Comparison of ENCODE assay signal across 1 cellular context in the genomic region with DNA sequence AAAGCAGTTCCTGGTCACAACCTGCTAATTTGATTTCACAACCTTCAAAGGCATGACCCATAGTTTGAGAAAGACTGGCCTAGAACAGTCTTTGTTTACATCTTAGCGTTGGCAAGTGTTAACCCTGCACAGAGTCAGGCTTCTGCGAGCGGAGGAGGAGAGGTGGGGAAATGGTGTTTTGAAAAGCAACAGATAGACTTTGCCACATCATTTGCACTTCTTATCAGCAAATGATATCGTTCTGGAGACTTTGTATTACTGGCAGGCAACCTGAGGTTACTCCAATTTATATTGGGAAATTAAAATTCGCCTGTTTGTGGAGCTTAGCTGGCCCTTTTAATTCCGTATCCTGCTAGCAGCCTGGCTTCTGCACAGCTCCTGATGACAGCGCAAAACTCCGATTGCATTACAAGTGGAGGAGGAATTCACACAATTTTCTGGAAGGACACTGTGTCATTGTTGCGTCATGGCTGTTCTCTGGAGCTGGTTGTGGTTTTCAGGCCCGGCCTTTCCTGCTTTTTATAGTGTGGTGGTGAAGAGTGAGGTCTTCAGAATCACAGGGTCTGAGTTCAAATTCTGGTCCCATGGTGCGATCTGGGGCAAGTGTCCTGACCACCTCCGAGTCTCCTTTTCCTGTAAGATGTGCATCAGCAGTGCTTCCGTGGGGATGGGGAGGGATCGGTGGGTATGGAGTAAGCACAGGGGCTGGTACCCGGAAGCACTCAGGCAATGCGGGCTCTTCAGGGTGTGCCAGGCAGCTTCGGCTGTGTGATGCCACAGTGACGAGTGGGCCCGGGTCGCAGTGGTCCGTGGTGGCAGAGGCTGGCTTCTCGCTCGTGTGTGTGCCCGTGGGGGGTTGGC.
TF ChIP-seq lines count a peak whose summit lies in the region.

No MANE protein-coding gene starts in this region.

TF ChIP-seq in GM23338, 12 proteins besides CTCF, POLR2A, EP300 and RAD21 (continued from another document):
- TF ChIP-seq, protein P1, sequence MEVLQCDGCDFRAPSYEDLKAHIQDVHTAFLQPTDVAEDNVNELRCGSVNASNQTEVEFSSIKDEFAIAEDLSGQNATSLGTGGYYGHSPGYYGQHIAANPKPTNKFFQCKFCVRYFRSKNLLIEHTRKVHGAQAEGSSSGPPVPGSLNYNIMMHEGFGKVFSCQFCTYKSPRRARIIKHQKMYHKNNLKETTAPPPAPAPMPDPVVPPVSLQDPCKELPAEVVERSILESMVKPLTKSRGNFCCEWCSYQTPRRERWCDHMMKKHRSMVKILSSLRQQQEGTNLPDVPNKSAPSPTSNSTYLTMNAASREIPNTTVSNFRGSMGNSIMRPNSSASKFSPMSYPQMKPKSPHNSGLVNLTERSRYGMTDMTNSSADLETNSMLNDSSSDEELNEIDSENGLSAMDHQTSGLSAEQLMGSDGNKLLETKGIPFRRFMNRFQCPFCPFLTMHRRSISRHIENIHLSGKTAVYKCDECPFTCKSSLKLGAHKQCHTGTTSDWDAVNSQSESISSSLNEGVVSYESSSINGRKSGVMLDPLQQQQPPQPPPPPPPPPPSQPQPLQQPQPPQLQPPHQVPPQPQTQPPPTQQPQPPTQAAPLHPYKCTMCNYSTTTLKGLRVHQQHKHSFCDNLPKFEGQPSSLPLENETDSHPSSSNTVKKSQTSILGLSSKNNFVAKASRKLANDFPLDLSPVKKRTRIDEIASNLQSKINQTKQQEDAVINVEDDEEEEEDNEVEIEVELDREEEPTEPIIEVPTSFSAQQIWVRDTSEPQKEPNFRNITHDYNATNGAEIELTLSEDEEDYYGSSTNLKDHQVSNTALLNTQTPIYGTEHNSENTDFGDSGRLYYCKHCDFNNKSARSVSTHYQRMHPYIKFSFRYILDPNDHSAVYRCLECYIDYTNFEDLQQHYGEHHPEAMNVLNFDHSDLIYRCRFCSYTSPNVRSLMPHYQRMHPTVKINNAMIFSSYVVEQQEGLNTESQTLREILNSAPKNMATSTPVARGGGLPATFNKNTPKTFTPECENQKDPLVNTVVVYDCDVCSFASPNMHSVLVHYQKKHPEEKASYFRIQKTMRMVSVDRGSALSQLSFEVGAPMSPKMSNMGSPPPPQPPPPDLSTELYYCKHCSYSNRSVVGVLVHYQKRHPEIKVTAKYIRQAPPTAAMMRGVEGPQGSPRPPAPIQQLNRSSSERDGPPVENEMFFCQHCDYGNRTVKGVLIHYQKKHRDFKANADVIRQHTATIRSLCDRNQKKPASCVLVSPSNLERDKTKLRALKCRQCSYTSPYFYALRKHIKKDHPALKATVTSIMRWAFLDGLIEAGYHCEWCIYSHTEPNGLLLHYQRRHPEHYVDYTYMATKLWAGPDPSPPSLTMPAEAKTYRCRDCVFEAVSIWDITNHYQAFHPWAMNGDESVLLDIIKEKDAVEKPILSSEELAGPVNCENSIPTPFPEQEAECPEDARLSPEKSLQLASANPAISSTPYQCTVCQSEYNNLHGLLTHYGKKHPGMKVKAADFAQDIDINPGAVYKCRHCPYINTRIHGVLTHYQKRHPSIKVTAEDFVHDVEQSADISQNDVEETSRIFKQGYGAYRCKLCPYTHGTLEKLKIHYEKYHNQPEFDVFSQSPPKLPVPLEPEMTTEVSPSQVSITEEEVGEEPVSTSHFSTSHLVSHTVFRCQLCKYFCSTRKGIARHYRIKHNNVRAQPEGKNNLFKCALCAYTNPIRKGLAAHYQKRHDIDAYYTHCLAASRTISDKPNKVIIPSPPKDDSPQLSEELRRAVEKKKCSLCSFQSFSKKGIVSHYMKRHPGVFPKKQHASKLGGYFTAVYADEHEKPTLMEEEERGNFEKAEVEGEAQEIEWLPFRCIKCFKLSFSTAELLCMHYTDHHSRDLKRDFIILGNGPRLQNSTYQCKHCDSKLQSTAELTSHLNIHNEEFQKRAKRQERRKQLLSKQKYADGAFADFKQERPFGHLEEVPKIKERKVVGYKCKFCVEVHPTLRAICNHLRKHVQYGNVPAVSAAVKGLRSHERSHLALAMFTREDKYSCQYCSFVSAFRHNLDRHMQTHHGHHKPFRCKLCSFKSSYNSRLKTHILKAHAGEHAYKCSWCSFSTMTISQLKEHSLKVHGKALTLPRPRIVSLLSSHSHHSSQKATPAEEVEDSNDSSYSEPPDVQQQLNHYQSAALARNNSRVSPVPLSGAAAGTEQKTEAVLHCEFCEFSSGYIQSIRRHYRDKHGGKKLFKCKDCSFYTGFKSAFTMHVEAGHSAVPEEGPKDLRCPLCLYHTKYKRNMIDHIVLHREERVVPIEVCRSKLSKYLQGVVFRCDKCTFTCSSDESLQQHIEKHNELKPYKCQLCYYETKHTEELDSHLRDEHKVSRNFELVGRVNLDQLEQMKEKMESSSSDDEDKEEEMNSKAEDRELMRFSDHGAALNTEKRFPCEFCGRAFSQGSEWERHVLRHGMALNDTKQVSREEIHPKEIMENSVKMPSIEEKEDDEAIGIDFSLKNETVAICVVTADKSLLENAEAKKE (CRISPR knock-in tag; IDR thresholded peaks at IDR 0.05), result no peak
- no peak for TF ChIP-seq STAT1 (IDR thresholded peaks at IDR 0.05; ENCODE audit: unreplicated experiment)
- no peak for TF ChIP-seq ZNF331 (CRISPR knock-in tag; IDR thresholded peaks at IDR 0.05; ENCODE audit: low read depth)
- TF ChIP-seq NANOG (IDR thresholded peaks at IDR 0.05; ENCODE audit: borderline replicate concordance), result no peak
- TF ChIP-seq POLR2AphosphoS5 (IDR thresholded peaks at IDR 0.05; ENCODE audit: low read depth), result no peak
- no peak for TF ChIP-seq EZH2 (IDR thresholded peaks at IDR 0.05; ENCODE audit: low read depth, unreplicated experiment)
- no peak for TF ChIP-seq CREB1 (CRISPR knock-in tag; IDR thresholded peaks at IDR 0.05; ENCODE audit: low read depth)
- no peak for TF ChIP-seq JUNB (IDR thresholded peaks at IDR 0.05; ENCODE audit: unreplicated experiment)
- TF ChIP-seq, protein P2, sequence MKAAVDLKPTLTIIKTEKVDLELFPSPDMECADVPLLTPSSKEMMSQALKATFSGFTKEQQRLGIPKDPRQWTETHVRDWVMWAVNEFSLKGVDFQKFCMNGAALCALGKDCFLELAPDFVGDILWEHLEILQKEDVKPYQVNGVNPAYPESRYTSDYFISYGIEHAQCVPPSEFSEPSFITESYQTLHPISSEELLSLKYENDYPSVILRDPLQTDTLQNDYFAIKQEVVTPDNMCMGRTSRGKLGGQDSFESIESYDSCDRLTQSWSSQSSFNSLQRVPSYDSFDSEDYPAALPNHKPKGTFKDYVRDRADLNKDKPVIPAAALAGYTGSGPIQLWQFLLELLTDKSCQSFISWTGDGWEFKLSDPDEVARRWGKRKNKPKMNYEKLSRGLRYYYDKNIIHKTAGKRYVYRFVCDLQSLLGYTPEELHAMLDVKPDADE (IDR thresholded peaks at IDR 0.05), result no peak
- TF ChIP-seq, protein P3, sequence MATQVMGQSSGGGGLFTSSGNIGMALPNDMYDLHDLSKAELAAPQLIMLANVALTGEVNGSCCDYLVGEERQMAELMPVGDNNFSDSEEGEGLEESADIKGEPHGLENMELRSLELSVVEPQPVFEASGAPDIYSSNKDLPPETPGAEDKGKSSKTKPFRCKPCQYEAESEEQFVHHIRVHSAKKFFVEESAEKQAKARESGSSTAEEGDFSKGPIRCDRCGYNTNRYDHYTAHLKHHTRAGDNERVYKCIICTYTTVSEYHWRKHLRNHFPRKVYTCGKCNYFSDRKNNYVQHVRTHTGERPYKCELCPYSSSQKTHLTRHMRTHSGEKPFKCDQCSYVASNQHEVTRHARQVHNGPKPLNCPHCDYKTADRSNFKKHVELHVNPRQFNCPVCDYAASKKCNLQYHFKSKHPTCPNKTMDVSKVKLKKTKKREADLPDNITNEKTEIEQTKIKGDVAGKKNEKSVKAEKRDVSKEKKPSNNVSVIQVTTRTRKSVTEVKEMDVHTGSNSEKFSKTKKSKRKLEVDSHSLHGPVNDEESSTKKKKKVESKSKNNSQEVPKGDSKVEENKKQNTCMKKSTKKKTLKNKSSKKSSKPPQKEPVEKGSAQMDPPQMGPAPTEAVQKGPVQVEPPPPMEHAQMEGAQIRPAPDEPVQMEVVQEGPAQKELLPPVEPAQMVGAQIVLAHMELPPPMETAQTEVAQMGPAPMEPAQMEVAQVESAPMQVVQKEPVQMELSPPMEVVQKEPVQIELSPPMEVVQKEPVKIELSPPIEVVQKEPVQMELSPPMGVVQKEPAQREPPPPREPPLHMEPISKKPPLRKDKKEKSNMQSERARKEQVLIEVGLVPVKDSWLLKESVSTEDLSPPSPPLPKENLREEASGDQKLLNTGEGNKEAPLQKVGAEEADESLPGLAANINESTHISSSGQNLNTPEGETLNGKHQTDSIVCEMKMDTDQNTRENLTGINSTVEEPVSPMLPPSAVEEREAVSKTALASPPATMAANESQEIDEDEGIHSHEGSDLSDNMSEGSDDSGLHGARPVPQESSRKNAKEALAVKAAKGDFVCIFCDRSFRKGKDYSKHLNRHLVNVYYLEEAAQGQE (IDR thresholded peaks at IDR 0.05; ENCODE audit: unreplicated experiment), result no peak
- TF ChIP-seq EZH2phosphoT487 (IDR thresholded peaks at IDR 0.05; ENCODE audit: unreplicated experiment), result no peak
